Comparison of ENCODE assay signal across 9 cellular contexts in the genomic region with DNA sequence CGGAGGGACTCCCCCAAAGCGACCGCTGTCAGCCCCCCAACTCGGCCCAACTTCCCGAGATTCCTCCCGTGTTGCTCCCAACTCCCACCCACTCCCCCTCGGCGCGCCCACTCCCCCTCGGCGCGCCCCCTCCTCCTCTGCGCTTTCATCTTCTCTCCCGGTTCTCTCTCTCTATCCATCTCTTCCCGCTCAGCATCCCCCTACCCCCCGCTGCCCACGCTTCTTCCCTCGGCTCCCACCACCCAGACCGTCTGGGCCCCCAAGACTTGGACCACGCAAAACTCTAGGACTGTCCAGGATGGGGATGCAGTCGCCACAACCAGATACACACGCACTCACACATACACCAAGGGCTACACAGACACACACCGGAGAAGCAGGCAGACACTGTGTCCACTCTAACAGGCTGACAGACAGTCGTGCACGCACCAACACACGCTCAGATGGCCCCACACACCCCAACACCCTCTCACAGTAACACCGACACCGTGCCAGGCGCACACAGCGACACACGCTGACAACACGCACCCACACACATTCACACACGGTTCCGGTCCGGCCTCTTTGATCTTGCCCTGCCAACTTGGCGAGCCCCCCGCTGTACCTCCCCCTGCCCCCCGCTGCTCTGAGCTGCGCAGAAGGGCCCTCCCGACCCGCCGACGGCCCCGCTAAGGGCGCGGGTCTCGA. TPM values are rescaled to one million over a fixed set of nuclear protein-coding genes. Genes with fewer than 3 reads are reported as not detected.
DNase-seq lines count a peak whose midpoint lies in the region; ATAC-seq lines count a peak whose summit lies in the region.
"Had no signal": no experiment of that assay in that cellular context is flagged by ENCODE, and none has a peak within 500 bp of the region (broad histone marks: within the 10 kb centered on the region; RNA-seq: fewer than 3 reads in every experiment).

No MANE protein-coding gene starts in this region.

- H3K4me1 Mint-ChIP-seq in activated T-helper 17 cell treated with anti-CD3 and anti-CD28 coated beads, Interleukin-2, amount 50 U/mL, for 72 hours, result peaks cover 6% of the 10 kb centered on the region

- H3K27ac ChIP-seq in layer of hippocampus (ENCODE audit: low read depth, low read length) (peak overlapping the region; percentile 84), stomach smooth muscle (ENCODE audit: low read length) (no peak overlapping the region)

- no peaks in the 10 kb centered on the region for H3K9me3 ChIP-seq in stomach smooth muscle (ENCODE audit: control insufficient read depth in 2 of 2, low read length in 2 of 2)

- no peaks in the 10 kb centered on the region for H3K9me3 Mint-ChIP-seq in activated T-helper 17 cell treated with anti-CD3 and anti-CD28 coated beads, Interleukin-2, amount 50 U/mL, for 72 hours

- peak overlapping the region; percentile 74 to 79 for H3K4me3 ChIP-seq in stomach smooth muscle (ENCODE audit: low read length in 2 of 2)
- H3K4me3 ChIP-seq: K562 had no signal

- no peaks in the 10 kb centered on the region for H3K36me3 ChIP-seq in stomach smooth muscle (ENCODE audit: control insufficient read depth in 2 of 2, insufficient read depth in 2 of 2, low read length in 2 of 2)

- peaks cover 56% of the 10 kb centered on the region for H3K27me3 Mint-ChIP-seq in activated T-helper 17 cell treated with anti-CD3 and anti-CD28 coated beads, Interleukin-2, amount 50 U/mL, for 72 hours

- peak overlapping the region; percentile 13 to 42 for H3K9ac ChIP-seq in stomach smooth muscle (ENCODE audit: low read length in 2 of 2)

- no peak overlapping the region for H3K27ac Mint-ChIP-seq in activated T-helper 17 cell treated with anti-CD3 and anti-CD28 coated beads, Interleukin-2, amount 50 U/mL, for 72 hours

- ATAC-seq in activated T-helper 17 cell treated with anti-CD3 and anti-CD28 coated beads, Interleukin-2, amount 50 U/mL, for 72 hours (replicated peaks), result no peak
- no peak for ATAC-seq in GM18502 (IDR thresholded peaks at IDR 0.05; ENCODE audit: poor library complexity, unreplicated experiment)

- peak overlapping the region; percentile 47 for H3K4me3 Mint-ChIP-seq in activated T-helper 17 cell treated with anti-CD3 and anti-CD28 coated beads, Interleukin-2, amount 50 U/mL, for 72 hours

- DNase-seq in NCI-H146 (lab: John Stamatoyannopoulos, UW) (peak; percentile 25), NCI-H146 treated with DMSO at 0.1 percent for 48 hours (lab: John Stamatoyannopoulos, UW; ENCODE audit: unreplicated experiment) (no peak), activated gamma-delta T cell (lab: John Stamatoyannopoulos, UW) (no peak), NCI-H128 (lab: John Stamatoyannopoulos, UW; ENCODE audit: unreplicated experiment) (no peak)

- no peaks in the 10 kb centered on the region for H3K36me3 Mint-ChIP-seq in activated T-helper 17 cell treated with anti-CD3 and anti-CD28 coated beads, Interleukin-2, amount 50 U/mL, for 72 hours (ENCODE audit: low read depth)

- H3K27me3 ChIP-seq in layer of hippocampus (ENCODE audit: control insufficient read depth, insufficient read depth, low read length) (peaks cover 2% of the 10 kb centered on the region), stomach smooth muscle (ENCODE audit: control insufficient read depth in 1 of 2, insufficient read depth in 2 of 2, low read length in 2 of 2) (peaks cover 28 to 42% of the 10 kb centered on the region in 2 donors)

- peaks cover 33% of the 10 kb centered on the region for H3K4me1 ChIP-seq in stomach smooth muscle (ENCODE audit: control insufficient read depth, insufficient read depth, low read length)

RNA-seq across cellular contexts. Expression of a gene that starts 1.1 kb away (rescaled TPM):
- total RNA-seq in activated T-helper 17 cell treated with anti-CD3 and anti-CD28 coated beads, Interleukin-2, amount 50 U/mL, for 72 hours, result not detected
